In the genomic region with DNA sequence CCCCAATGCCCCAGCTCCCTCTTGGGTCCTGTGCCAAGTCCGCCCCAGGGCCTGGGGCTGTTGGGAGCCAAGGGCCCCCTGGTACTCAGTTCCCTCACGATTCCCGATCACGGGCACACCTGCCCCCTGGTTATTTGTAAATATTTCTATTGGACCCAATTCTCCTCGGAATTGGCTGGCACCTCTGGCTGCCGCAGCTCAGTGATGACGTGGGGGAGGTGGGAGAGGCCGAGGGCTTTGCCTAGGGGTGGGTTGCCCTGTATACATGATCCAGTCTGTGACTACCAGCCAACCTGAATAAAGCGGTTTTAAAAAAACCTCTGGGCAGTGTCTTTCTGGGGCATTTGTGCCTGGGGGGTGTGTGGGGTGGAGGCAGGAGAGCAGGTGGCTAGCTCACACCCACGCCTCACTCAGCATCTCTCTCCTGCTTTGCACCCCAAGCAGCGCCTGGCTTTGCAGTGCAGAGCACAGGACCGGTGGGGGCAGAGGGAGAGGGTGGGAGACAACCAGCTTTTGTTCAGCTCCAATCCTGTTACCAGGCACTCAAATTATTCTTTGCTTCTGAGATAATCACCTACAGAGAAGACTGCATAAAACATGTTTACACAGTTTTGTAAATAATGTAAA, we compare ENCODE assay signal across 15 cellular contexts. TPM values are rescaled to one million over a fixed set of nuclear protein-coding genes. Genes with fewer than 3 reads are reported as not detected.
DNase-seq lines count a peak whose midpoint lies in the region; ATAC-seq and TF ChIP-seq lines count a peak whose summit lies in the region.
"Had no signal": no experiment of that assay in that cellular context is flagged by ENCODE, and none has a peak within 500 bp of the region (broad histone marks: within the 10 kb centered on the region; RNA-seq: fewer than 3 reads in every experiment).

No MANE protein-coding gene starts in this region.

- no peak for ATAC-seq in HG03354 (IDR thresholded peaks at IDR 0.05; ENCODE audit: poor library complexity, severe bottlenecking, unreplicated experiment)
- ATAC-seq: left lung; stimulated activated naive CD8-positive, alpha-beta T cell treated with anti-CD3 and anti-CD28 coated beads, Interleukin-15, Interleukin-2, amounts not matched to agents 100 U/mL and 50 U/mL, for 24 hours had no signal

- no peaks in the 10 kb centered on the region for H3K36me3 Mint-ChIP-seq in activated T-cell treated with anti-CD3 and anti-CD28 coated beads, Interleukin-2, amount 50 U/mL, for 24 hours (ENCODE audit: low read depth)

- H3K27ac Mint-ChIP-seq in activated T-cell treated with anti-CD3 and anti-CD28 coated beads, Interleukin-2, amount 50 U/mL, for 24 hours, result no peak overlapping the region

- peak overlapping the region; percentile 84 for H3K27ac ChIP-seq in VCaP
- H3K27ac ChIP-seq: left lung had no signal

- TF ChIP-seq CTCF in VCaP (conservative IDR thresholded peaks at IDR 0.05), result no peak

- H3K9me3 Mint-ChIP-seq in activated T-cell treated with anti-CD3 and anti-CD28 coated beads, Interleukin-2, amount 50 U/mL, for 24 hours, result peaks cover 4% of the 10 kb centered on the region

- no peak overlapping the region for H3K4me3 Mint-ChIP-seq in activated T-cell treated with anti-CD3 and anti-CD28 coated beads, Interleukin-2, amount 50 U/mL, for 24 hours

- H3K4me1 Mint-ChIP-seq in activated T-cell treated with anti-CD3 and anti-CD28 coated beads, Interleukin-2, amount 50 U/mL, for 24 hours (ENCODE audit: low read depth), result no peaks in the 10 kb centered on the region

- peaks cover 2% of the 10 kb centered on the region for H3K27me3 Mint-ChIP-seq in activated T-cell treated with anti-CD3 and anti-CD28 coated beads, Interleukin-2, amount 50 U/mL, for 24 hours

- peak; percentile 11 for DNase-seq in activated T-cell treated with anti-CD3 and anti-CD28 coated beads, Interleukin-2, amount 50 U/mL, for 24 hours
- DNase-seq in activated T-cell treated with anti-CD3 and anti-CD28 coated beads for 4 hours, result no peak
- peak; percentile 37 for DNase-seq in NCI-H2029 (lab: John Stamatoyannopoulos, UW)
- peak; percentile 24 for DNase-seq in ureter (ENCODE audit: low spot score)
- no peak for DNase-seq in NCI-H446 (lab: John Stamatoyannopoulos, UW)
- DNase-seq in iPS-NIHi7 (ENCODE audit: extremely low spot score), result no peak
- DNase-seq: ACHN; activated CD4-positive, CD25-positive, alpha-beta regulatory T cell; left lung; nucleus accumbens; right cardiac atrium; stimulated activated naive CD8-positive, alpha-beta T cell treated with anti-CD3 and anti-CD28 coated beads, Interleukin-15, Interleukin-2, amounts not matched to agents 100 U/mL and 50 U/mL, for 24 hours had no signal

RNA-seq across cellular contexts. Expression of gene VSTM2L, which starts 42.2 kb away (rescaled TPM):
- 7.1 TPM for total RNA-seq in ureter
- total RNA-seq: T-helper 2 cell treated with Interferon-gamma antibody and Interleukin-4, amounts not matched to agents 100 ng/mL and 5 ng/mL, for 36 hours had no signal

Comparison
In these comparisons a context has a peak if more than half of its experiments do, and no peak if none do; other contexts are left out.
1. DNase-seq: peak in activated T-cell treated with anti-CD3 and anti-CD28 coated beads, Interleukin-2, amount 50 U/mL, for 24 hours (single experiment), NCI-H2029 (single experiment) and ureter (single experiment); none in activated T-cell treated with anti-CD3 and anti-CD28 coated beads for 4 hours (single experiment), NCI-H446 (0 of 2) and iPS-NIHi7 (single experiment).